ENCODE assay signal across 1 cellular context in the genomic region with DNA sequence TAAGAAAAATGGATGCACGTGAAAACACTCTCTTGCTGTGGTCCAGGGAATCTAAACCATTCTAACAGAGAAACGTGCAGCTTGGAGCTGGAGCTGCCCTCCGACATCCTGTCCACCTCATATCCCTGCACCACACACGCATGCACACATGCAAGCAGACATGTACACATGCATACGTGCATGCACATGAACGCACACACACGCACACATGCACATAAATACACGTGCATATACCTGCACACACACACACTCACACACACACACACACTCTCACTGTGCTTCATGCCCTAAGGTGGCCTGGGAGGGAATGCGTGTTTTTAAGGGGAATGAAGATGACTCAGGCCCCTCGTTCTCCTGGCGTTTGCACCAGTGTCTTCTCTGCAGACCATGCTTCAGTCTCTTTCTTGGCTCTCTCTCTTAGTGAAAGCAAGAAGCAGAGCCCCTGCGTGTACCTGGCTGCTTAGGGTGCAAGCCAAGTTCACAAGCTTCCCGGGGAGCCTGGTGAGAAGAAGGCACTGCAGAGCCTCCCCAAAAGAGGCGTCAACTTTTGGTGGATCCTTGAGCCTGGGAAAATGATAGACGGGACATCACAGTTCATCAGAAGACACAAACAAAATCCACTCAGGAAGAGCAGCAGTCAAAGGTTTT.
TF ChIP-seq lines count a peak whose summit lies in the region.

No MANE protein-coding gene starts in this region.

TF ChIP-seq in HCT116, 20 proteins besides CTCF, POLR2A, EP300 and RAD21 (continued from another document):
- TF ChIP-seq SIN3A (IDR thresholded peaks at IDR 0.05; ENCODE audit: low read depth) (no peak), EZH2phosphoT487 (IDR thresholded peaks at IDR 0.05; ENCODE audit: borderline replicate concordance) (no peak), ZNF274 (IDR thresholded peaks at IDR 0.05; ENCODE audit: low read depth, low read length) (no peak), CEBPB (IDR thresholded peaks at IDR 0.05; ENCODE audit: low read depth) (no peak), ELF1 (IDR thresholded peaks at IDR 0.05; ENCODE audit: borderline replicate concordance, low read depth) (no peak), FOSL1 (IDR thresholded peaks at IDR 0.05; ENCODE audit: low read depth) (no peak), YY1 (IDR thresholded peaks at IDR 0.05; ENCODE audit: extremely low read depth, insufficient replicate concordance, low read depth, low read length) (no peak)
- TF ChIP-seq, protein P1, sequence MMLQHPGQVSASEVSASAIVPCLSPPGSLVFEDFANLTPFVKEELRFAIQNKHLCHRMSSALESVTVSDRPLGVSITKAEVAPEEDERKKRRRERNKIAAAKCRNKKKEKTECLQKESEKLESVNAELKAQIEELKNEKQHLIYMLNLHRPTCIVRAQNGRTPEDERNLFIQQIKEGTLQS (IDR thresholded peaks at IDR 0.05): no peak
